In genomic region chr18:76468345-76469275, GRCh38 we compare ENCODE assay signal across 16 cellular contexts. TPM values are rescaled to one million over a fixed set of nuclear protein-coding genes. Genes with fewer than 3 reads are reported as not detected.
DNase-seq lines count a peak whose midpoint lies in the region; ATAC-seq and TF ChIP-seq lines count a peak whose summit lies in the region.
"Had no signal": no experiment of that assay in that cellular context is flagged by ENCODE, and none has a peak within 500 bp of the region (broad histone marks: within the 10 kb centered on the region; RNA-seq: fewer than 3 reads in every experiment).

No MANE protein-coding gene starts in this region.

- intact Hi-C loops in CD8-positive, alpha-beta T cell (cut with DNase I, micrococcal nuclease) = no loop called here

- H3K4me1 ChIP-seq in CD8-positive, alpha-beta T cell (ENCODE audit: insufficient read depth, low read length) = peaks cover 19% of the 10 kb centered on the region
- H3K4me1 ChIP-seq: Caco-2 had no signal

- H3K4me3 Mint-ChIP-seq in CD8-positive, alpha-beta T cell = peak overlapping the region; percentile 75
- H3K4me3 Mint-ChIP-seq in T-helper 17 cell = peak overlapping the region; percentile 55
- H3K4me3 Mint-ChIP-seq in naive thymus-derived CD8-positive, alpha-beta T cell = peak overlapping the region in 9 of 10 donors; percentile 3 to 83 (median 78)

- CTCF ChIA-PET in CD8-positive, alpha-beta T cell (lab: Charles Lee) = no interaction called here

- no peaks in the 10 kb centered on the region for H3K36me3 Mint-ChIP-seq in CD8-positive, alpha-beta T cell
- H3K36me3 Mint-ChIP-seq in T-helper 17 cell (ENCODE audit: low read depth) = peaks cover 2% of the 10 kb centered on the region
- H3K36me3 Mint-ChIP-seq in naive thymus-derived CD8-positive, alpha-beta T cell = peaks cover 0 to under 1% (median 0%) of the 10 kb centered on the region in 3 donors

- no peaks in the 10 kb centered on the region for H3K36me3 ChIP-seq in CD8-positive, alpha-beta T cell (ENCODE audit: insufficient read depth, low read length)

- DNase-seq in NOMO-1 treated with DMSO at 0.1 percent for 48 hours (lab: John Stamatoyannopoulos, UW; ENCODE audit: unreplicated experiment) (peak; percentile 52), NOMO-1 treated with dmso at 0.1 percent for 144 hours (lab: John Stamatoyannopoulos, UW; ENCODE audit: unreplicated experiment) (no peak), T-helper 17 cell (no peak), NCI-H1048 (lab: John Stamatoyannopoulos, UW) (no peak), NCI-H1436 (lab: John Stamatoyannopoulos, UW) (no peak)
- no peak for DNase-seq in CD8-positive, alpha-beta T cell
- no peak for DNase-seq in naive thymus-derived CD8-positive, alpha-beta T cell
- DNase-seq: activated CD4-positive, alpha-beta T cell treated with anti-CD3 and anti-CD28 coated beads, Interleukin-2, amount 10 ng/mL, durations not matched to agents 24 days and 14 days; activated naive CD4-positive, alpha-beta T cell treated with anti-CD3 and anti-CD28 coated beads for 36 hours; Caco-2; central memory CD4-positive, alpha-beta T cell; islet precursor cell; NCI-H345; stimulated activated naive B cell treated with anti-CD40 and anti-IgM and Interleukin-4, amounts not matched to agents 10 μg/mL and 1 μg/mL and 100 μg/mL, for 72 hours had no signal

- H3K27ac Mint-ChIP-seq in CD8-positive, alpha-beta T cell = no peak overlapping the region
- H3K27ac Mint-ChIP-seq in T-helper 17 cell = peak overlapping the region; percentile 78
- H3K27ac Mint-ChIP-seq in naive thymus-derived CD8-positive, alpha-beta T cell = peak overlapping the region in 6 of 10 donors; percentile 85 to 89 (median 86)
- H3K27ac Mint-ChIP-seq: activated CD4-positive, alpha-beta T cell treated with anti-CD3 and anti-CD28 coated beads, Interleukin-2, amount 10 ng/mL, durations not matched to agents 24 days and 14 days; activated naive CD4-positive, alpha-beta T cell treated with anti-CD3 and anti-CD28 coated beads for 36 hours; stimulated activated naive B cell treated with anti-CD40 and anti-IgM and Interleukin-4, amounts not matched to agents 10 μg/mL and 1 μg/mL and 100 μg/mL, for 72 hours had no signal

- peaks cover 5% of the 10 kb centered on the region for H3K27me3 Mint-ChIP-seq in CD8-positive, alpha-beta T cell (ENCODE audit: low read depth)
- no peaks in the 10 kb centered on the region for H3K27me3 Mint-ChIP-seq in T-helper 17 cell
- peaks cover 0 to 1% (median 0%) of the 10 kb centered on the region in 5 donors for H3K27me3 Mint-ChIP-seq in naive thymus-derived CD8-positive, alpha-beta T cell
- H3K27me3 Mint-ChIP-seq: stimulated activated naive B cell treated with anti-CD40 and anti-IgM and Interleukin-4, amounts not matched to agents 10 μg/mL and 1 μg/mL and 100 μg/mL, for 72 hours had no signal

- H3K27me3 ChIP-seq in CD8-positive, alpha-beta T cell (ENCODE audit: insufficient read depth, low read length) = no peaks in the 10 kb centered on the region

- TF ChIP-seq CTCF in CD8-positive, alpha-beta T cell (IDR thresholded peaks at IDR 0.05) = no peak

- H3K4me3 ChIP-seq in CD8-positive, alpha-beta T cell (ENCODE audit: low read depth, low read length) = no peak overlapping the region

- H3K4me1 Mint-ChIP-seq in CD8-positive, alpha-beta T cell (ENCODE audit: low read depth) = peaks cover 26% of the 10 kb centered on the region
- H3K4me1 Mint-ChIP-seq in T-helper 17 cell = peaks cover 34% of the 10 kb centered on the region
- H3K4me1 Mint-ChIP-seq in naive thymus-derived CD8-positive, alpha-beta T cell = peaks cover 14 to 51% (median 47%) of the 10 kb centered on the region in 4 donors

- H3K27ac ChIP-seq in CD8-positive, alpha-beta T cell (ENCODE audit: low read depth, low read length) = no peak overlapping the region
- H3K27ac ChIP-seq: 22Rv1 had no signal

- no peaks in the 10 kb centered on the region for H3K9me3 Mint-ChIP-seq in CD8-positive, alpha-beta T cell
- no peaks in the 10 kb centered on the region for H3K9me3 Mint-ChIP-seq in naive thymus-derived CD8-positive, alpha-beta T cell
- H3K9me3 Mint-ChIP-seq: activated CD4-positive, alpha-beta T cell treated with anti-CD3 and anti-CD28 coated beads, Interleukin-2, amount 10 ng/mL, durations not matched to agents 24 days and 14 days; activated naive CD4-positive, alpha-beta T cell treated with anti-CD3 and anti-CD28 coated beads for 36 hours; stimulated activated naive B cell treated with anti-CD40 and anti-IgM and Interleukin-4, amounts not matched to agents 10 μg/mL and 1 μg/mL and 100 μg/mL, for 72 hours had no signal

- H3K9me3 ChIP-seq in CD8-positive, alpha-beta T cell (ENCODE audit: low read length) = no peaks in the 10 kb centered on the region
- H3K9me3 ChIP-seq in T-helper 17 cell (ENCODE audit: control insufficient read depth, low read length, poor library complexity, severe bottlenecking) = no peaks in the 10 kb centered on the region
- H3K9me3 ChIP-seq: Caco-2 had no signal

- no peak for ATAC-seq in CD8-positive, alpha-beta T cell
- ATAC-seq in T-helper 17 cell = no peak
- ATAC-seq in naive thymus-derived CD8-positive, alpha-beta T cell = no peak
- no peak for ATAC-seq in HG02840 (IDR thresholded peaks at IDR 0.05; ENCODE audit: low FRiP score, unreplicated experiment)

- POLR2A ChIA-PET in CD8-positive, alpha-beta T cell (lab: Charles Lee) = interaction anchor here (1.2 kb wide), 1 partner anchor 21 kb away, joined by 3 read pairs; no protein-coding TSS in a partner anchor
- POLR2A ChIA-PET in naive thymus-derived CD8-positive, alpha-beta T cell (lab: Charles Lee) = interaction anchor here (0.8 kb wide), 1 partner anchor 22 kb away, joined by 5 read pairs; no protein-coding TSS in a partner anchor

RNA-seq across cellular contexts. Expression of gene ZNF516, which starts 26.4 kb away (rescaled TPM):
- 10 to 100 TPM; 19.5 to 19.6 TPM for total RNA-seq in CD8-positive, alpha-beta T cell
- 10 to 100 TPM; 16.5 to 29.6 TPM for total RNA-seq in T-helper 17 cell
- total RNA-seq in naive thymus-derived CD8-positive, alpha-beta T cell = 10 to 100 TPM; 25.7 to 27.2 TPM
- polyA plus RNA-seq in naive thymus-derived CD8-positive, alpha-beta T cell = 1 to 10 TPM in 2 of 3 donors, under 1 TPM in 1; 0.80 to 5.8 (median 1.8) TPM
